In the genomic region with DNA sequence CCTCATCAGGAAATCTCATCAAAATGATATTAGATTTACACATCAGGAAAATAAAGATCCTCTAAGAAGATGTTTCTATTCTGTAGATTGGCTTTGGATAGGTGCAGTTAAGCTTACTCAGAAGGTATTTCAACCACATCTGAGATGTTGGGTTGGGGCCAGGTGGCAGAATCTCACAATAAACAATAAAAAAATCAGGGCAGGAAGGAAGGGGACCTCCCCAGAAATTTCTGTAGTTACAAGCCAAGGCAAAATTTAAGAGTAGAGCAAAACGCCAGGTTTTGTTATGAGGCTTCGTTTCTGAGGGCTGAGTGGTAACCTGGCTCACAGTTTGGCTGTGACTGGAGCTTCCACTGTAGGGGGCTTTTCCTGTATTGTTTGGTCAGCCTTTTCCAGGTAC, we compare ENCODE assay signal across 22 cellular contexts.
"Had no signal": no experiment of that assay in that cellular context is flagged by ENCODE, and none has a peak within 500 bp of the region (broad histone marks: within the 10 kb centered on the region; RNA-seq: fewer than 3 reads in every experiment).

No MANE protein-coding gene starts in this region.

- ATAC-seq: left cardiac atrium; lower lobe of right lung; sciatic nerve; stimulated activated memory B cell treated with anti-CD40 and anti-IgM and Interleukin-4, amounts not matched to agents 10 μg/mL and 1 μg/mL and 100 μg/mL, for 72 hours had no signal

- H3K9me3 Mint-ChIP-seq: stimulated activated memory B cell treated with anti-CD40 and anti-IgM and Interleukin-4, amounts not matched to agents 10 μg/mL and 1 μg/mL and 100 μg/mL, for 72 hours had no signal

- H3K36me3 Mint-ChIP-seq: memory B cell; stimulated activated memory B cell treated with anti-CD40 and anti-IgM and Interleukin-4, amounts not matched to agents 10 μg/mL and 1 μg/mL and 100 μg/mL, for 72 hours had no signal

- DNase-seq: colonic mucosa; effector CD4-positive, alpha-beta T cell; foreskin melanocyte; head of caudate nucleus; kidney; left cardiac atrium; left ventricle myocardium inferior; lower lobe of right lung; midbrain; spleen; stimulated activated CD4-positive, alpha-beta T cell treated with anti-CD3 and anti-CD28 coated beads, Interleukin-15, amount 100 ng/mL, for 24 hours; stimulated activated CD4-positive, alpha-beta T cell treated with anti-CD3 and anti-CD28 coated beads, Interleukin-1b, Interleukin-23, amount 100 ng/mL, for 48 hours; stimulated activated CD4-positive, alpha-beta T cell treated with anti-CD3 and anti-CD28 coated beads, Interleukin-4, amount 100 ng/mL, for 24 hours; stomach; substantia nigra; transverse colon had no signal

- H3K27ac Mint-ChIP-seq: memory B cell; stimulated activated memory B cell treated with anti-CD40 and anti-IgM and Interleukin-4, amounts not matched to agents 10 μg/mL and 1 μg/mL and 100 μg/mL, for 72 hours had no signal

- H3K36me3 ChIP-seq: colonic mucosa, left ventricle myocardium inferior, lower lobe of right lung, neutrophil, spleen, thoracic aorta, transverse colon had no signal

- H3K4me3 Mint-ChIP-seq: memory B cell; stimulated activated memory B cell treated with anti-CD40 and anti-IgM and Interleukin-4, amounts not matched to agents 10 μg/mL and 1 μg/mL and 100 μg/mL, for 72 hours had no signal

- H3K4me1 ChIP-seq: colonic mucosa, left ventricle myocardium inferior, lower lobe of right lung, spleen, stomach, transverse colon had no signal

- H3K27me3 ChIP-seq: colonic mucosa, hepatocyte, neutrophil, stomach, transverse colon had no signal

- H3K9me3 ChIP-seq: colonic mucosa, lower lobe of right lung, neutrophil, thoracic aorta, transverse colon had no signal

- H3K4me1 Mint-ChIP-seq: memory B cell; stimulated activated memory B cell treated with anti-CD40 and anti-IgM and Interleukin-4, amounts not matched to agents 10 μg/mL and 1 μg/mL and 100 μg/mL, for 72 hours had no signal

- H3K27ac ChIP-seq: colonic mucosa, hepatocyte, left ventricle myocardium inferior, lower lobe of right lung, neutrophil, spleen, stomach, thoracic aorta, transverse colon had no signal

- H3K4me3 ChIP-seq: colonic mucosa, hepatocyte, left ventricle myocardium inferior, lower lobe of right lung, spleen, stomach, thoracic aorta, transverse colon had no signal
